ENCODE assay signal across 2 cellular contexts in genomic region chr5:33309076-33309475, GRCh38.
TF ChIP-seq lines count a peak whose summit lies in the region.

No MANE protein-coding gene starts in this region.

TF ChIP-seq in IMR-90, 13 proteins besides CTCF, POLR2A, EP300 and RAD21:
- no peak for TF ChIP-seq CHD1 (IDR thresholded peaks at IDR 0.05; ENCODE audit: low read depth, low read length)
- TF ChIP-seq BHLHE40 (IDR thresholded peaks at IDR 0.05; ENCODE audit: low read depth, low read length): no peak
- TF ChIP-seq NFE2L2 (IDR thresholded peaks at IDR 0.05; ENCODE audit: low read depth, low read length): no peak
- TF ChIP-seq MAFK (IDR thresholded peaks at IDR 0.05; ENCODE audit: low read depth, low read length): no peak
- no peak for TF ChIP-seq CEBPB (IDR thresholded peaks at IDR 0.05; ENCODE audit: low read depth, low read length)
- TF ChIP-seq MAZ (IDR thresholded peaks at IDR 0.05; ENCODE audit: borderline replicate concordance, low read depth, low read length): no peak
- no peak for TF ChIP-seq MXI1 (IDR thresholded peaks at IDR 0.05; ENCODE audit: borderline replicate concordance, low read depth, low read length)
- TF ChIP-seq SMC3 (IDR thresholded peaks at IDR 0.05; ENCODE audit: low read depth, low read length): no peak
- no peak for TF ChIP-seq ELK1 (IDR thresholded peaks at IDR 0.05; ENCODE audit: borderline replicate concordance, low read depth, low read length)
- TF ChIP-seq RFX5 (IDR thresholded peaks at IDR 0.05; ENCODE audit: low read depth, low read length): no peak
- TF ChIP-seq USF2 (IDR thresholded peaks at IDR 0.05; ENCODE audit: low read depth, low read length): no peak
- no peak for TF ChIP-seq FOS (IDR thresholded peaks at IDR 0.05; ENCODE audit: low read depth, low read length)
- TF ChIP-seq RCOR1 (IDR thresholded peaks at IDR 0.05; ENCODE audit: insufficient replicate concordance, low read length): no peak

TF ChIP-seq in liver, 16 proteins besides CTCF, POLR2A, EP300 and RAD21:
- no peak for TF ChIP-seq NR2F2 (IDR thresholded peaks at IDR 0.05)
- TF ChIP-seq REST (IDR thresholded peaks at IDR 0.05): no peak
- TF ChIP-seq ATF3 (IDR thresholded peaks at IDR 0.05): no peak
- no peak for TF ChIP-seq GABPA (IDR thresholded peaks at IDR 0.05 in 1 of 2, conservative IDR thresholded peaks at IDR 0.05 in 1 of 2)
- peak; percentile 55 to 61 for TF ChIP-seq HNF4A (conservative IDR thresholded peaks at IDR 0.05)
- no peak for TF ChIP-seq RXRA (IDR thresholded peaks at IDR 0.05)
- TF ChIP-seq JUND (IDR thresholded peaks at IDR 0.05): peak in 1 of 2 donors; percentile 18
- TF ChIP-seq FOXA1 (IDR thresholded peaks at IDR 0.05): no peak
- TF ChIP-seq YY1 (IDR thresholded peaks at IDR 0.05): no peak
- TF ChIP-seq HNF4G (IDR thresholded peaks at IDR 0.05): no peak
- no peak for TF ChIP-seq MAX (IDR thresholded peaks at IDR 0.05)
- TF ChIP-seq ZBTB33 (IDR thresholded peaks at IDR 0.05): no peak
- TF ChIP-seq EGR1 (IDR thresholded peaks at IDR 0.05; ENCODE audit: low read depth in 2 of 2): no peak
- TF ChIP-seq SP1 (IDR thresholded peaks at IDR 0.05): peak; percentile 30
- TF ChIP-seq TAF1 (conservative IDR thresholded peaks at IDR 0.05): no peak
- no peak for TF ChIP-seq FOXA2 (IDR thresholded peaks at IDR 0.05)
